In genomic region chr21:42892582-42892930, GRCh38 we compare ENCODE assay signal across 8 cellular contexts. TPM values are rescaled to one million over a fixed set of nuclear protein-coding genes. Genes with fewer than 3 reads are reported as not detected.
DNase-seq lines count a peak whose midpoint lies in the region; ATAC-seq and TF ChIP-seq lines count a peak whose summit lies in the region.

No MANE protein-coding gene starts in this region.

- H3K4me3 ChIP-seq in left ventricle myocardium inferior, result peak overlapping the region; percentile 94
- peak overlapping the region; percentile 97 for H3K4me3 ChIP-seq in skeletal muscle satellite cell (ENCODE audit: low read length)

- peaks cover 10% of the 10 kb centered on the region for H3K36me3 ChIP-seq in left ventricle myocardium inferior
- H3K36me3 ChIP-seq in skeletal muscle satellite cell (ENCODE audit: insufficient read depth, low read length), result peaks cover 6% of the 10 kb centered on the region

- DNase-seq in Right ventricle myocardium superior, result no peak
- DNase-seq in cardiac septum (ENCODE audit: low spot score), result no peak
- DNase-seq in left ventricle myocardium inferior, result no peak
- DNase-seq in LoVo (ENCODE audit: low spot score), result no peak
- no peak for DNase-seq in SIG-M5 (lab: John Stamatoyannopoulos, UW)
- no peak for DNase-seq in NCI-H82 treated with DMSO at 0.1 percent for 48 hours (lab: John Stamatoyannopoulos, UW; ENCODE audit: unreplicated experiment)

- H3K9me3 ChIP-seq in left ventricle myocardium inferior (replicated peaks) (no peaks in the 10 kb centered on the region), skeletal muscle satellite cell (replicated peaks; ENCODE audit: low read length) (no peaks in the 10 kb centered on the region)

- no peaks in the 10 kb centered on the region for H3K27me3 ChIP-seq in left ventricle myocardium inferior (ENCODE audit: low read depth)
- no peaks in the 10 kb centered on the region for H3K27me3 ChIP-seq in skeletal muscle satellite cell (ENCODE audit: control insufficient read depth, insufficient read depth, low read length)

- H3K27ac ChIP-seq in VCaP (peak overlapping the region; percentile 97), left ventricle myocardium inferior (replicated peaks) (peak overlapping the region; percentile 98)

- TF ChIP-seq CTCF in VCaP (conservative IDR thresholded peaks at IDR 0.05) (no peak), left ventricle myocardium inferior (IDR thresholded peaks at IDR 0.05; ENCODE audit: borderline replicate concordance) (no peak)

- intact Hi-C loops in Right ventricle myocardium superior (cut with DNase I) (no loop called here), cardiac septum (cut with DNase I) (loop anchor here (2.0 to 5.0 kb wide), 2 partner anchors 14 to 80 kb away; partner anchors contain the start of genes PKNOX1 and WDR4), left ventricle myocardium inferior (cut with micrococcal nuclease) (no loop called here)

- peak overlapping the region; percentile 85 for H3K4me2 ChIP-seq in skeletal muscle satellite cell (ENCODE audit: low read length)

- H3K4me1 ChIP-seq in left ventricle myocardium inferior (peaks cover 40% of the 10 kb centered on the region), skeletal muscle satellite cell (ENCODE audit: control insufficient read depth, insufficient read depth, low read length) (peaks cover 7% of the 10 kb centered on the region)

- ATAC-seq in Right ventricle myocardium superior (ENCODE audit: poor library complexity), result peak; percentile 44

- H3K9ac ChIP-seq in skeletal muscle satellite cell (ENCODE audit: low read depth, low read length), result peak overlapping the region; percentile 82

RNA-seq across cellular contexts. Expression of gene NDUFV3, which starts 0.6 kb away (rescaled TPM):
- total RNA-seq in Right ventricle myocardium superior (56.6 TPM), cardiac septum (46.7 TPM), left ventricle myocardium inferior (52.0 TPM)
- total RNA-seq in skeletal muscle satellite cell (2012; rRNA removed), result 57.7 and 61.6 TPM in 2 replicates

RNA-seq across cellular contexts. Expression of gene WDR4, which starts 13.2 kb away (rescaled TPM):
- total RNA-seq in Right ventricle myocardium superior (4.5 TPM), cardiac septum (8.6 TPM), left ventricle myocardium inferior (6.0 TPM)
- 15.7 and 18.8 TPM in 2 replicates for total RNA-seq in skeletal muscle satellite cell (2012; rRNA removed)

RNA-seq across cellular contexts. Expression of gene ERVH48-1, which starts 32.9 kb away (rescaled TPM):
- not detected for total RNA-seq in Right ventricle myocardium superior
- not detected for total RNA-seq in cardiac septum
- total RNA-seq in left ventricle myocardium inferior, result not detected
- total RNA-seq in skeletal muscle satellite cell (2012; rRNA removed), result under 0.01 TPM in 1 of 2 replicates, not detected in the other
